29 cellular contexts compared by ENCODE assay signal in the genomic region with DNA sequence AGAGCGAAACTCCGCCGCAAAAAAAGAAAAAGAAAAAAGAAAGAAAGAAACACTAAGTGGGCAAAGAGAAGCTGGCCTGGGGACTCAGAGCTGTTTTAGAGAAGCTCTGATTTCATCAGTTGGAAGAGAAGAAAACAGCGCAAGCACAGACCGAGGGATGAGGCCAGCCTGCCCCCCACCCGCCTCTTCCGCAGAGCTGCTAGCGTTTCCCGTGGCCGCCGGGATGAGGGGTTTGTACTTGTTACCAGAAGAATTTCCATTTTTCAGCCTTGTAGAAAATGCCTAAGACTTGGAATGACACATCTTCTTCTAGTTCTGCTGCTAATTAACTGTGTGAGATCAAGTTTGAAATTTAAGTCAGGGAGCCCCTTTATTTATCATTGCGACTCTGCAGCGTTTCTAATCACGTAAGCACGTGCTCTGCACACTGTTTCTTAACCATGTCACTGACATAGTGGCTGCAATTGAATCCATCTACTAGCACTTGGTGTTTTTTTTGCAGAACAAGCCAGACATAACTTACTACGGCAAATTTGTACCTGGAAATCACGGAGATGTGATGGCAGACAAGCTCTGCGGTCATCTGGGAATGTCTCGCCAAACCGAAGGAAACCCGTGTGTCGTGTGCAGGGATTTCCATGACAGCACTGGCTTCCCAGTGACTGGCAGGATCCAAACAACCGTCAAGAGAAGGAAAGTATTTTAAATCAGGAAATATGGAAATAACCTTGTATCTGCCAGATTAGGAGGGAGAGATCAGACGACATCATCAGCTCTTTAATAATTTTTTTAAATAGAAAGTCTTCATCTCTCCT. TPM values are rescaled to one million over a fixed set of nuclear protein-coding genes. Genes with fewer than 3 reads are reported as not detected.
DNase-seq lines count a peak whose midpoint lies in the region; ATAC-seq and TF ChIP-seq lines count a peak whose summit lies in the region.
"Had no signal": no experiment of that assay in that cellular context is flagged by ENCODE, and none has a peak within 500 bp of the region (broad histone marks: within the 10 kb centered on the region; RNA-seq: fewer than 3 reads in every experiment).

No MANE protein-coding gene starts in this region.

- 67% methylated on average over 18 of the region's 24 CpGs for WGBS in mammary epithelial cell (ENCODE audit: low coverage, missing lambda C conversion rate)

- no peak overlapping the region for H3K9ac ChIP-seq in mammary epithelial cell (ENCODE audit: insufficient read depth, low read length)
- H3K9ac ChIP-seq: neural progenitor cell had no signal

- intact Hi-C loops in breast epithelium (cut with DNase I; ENCODE audit: low total_unique reads) (no loop called here), mammary epithelial cell (cut with micrococcal nuclease) (no loop called here), lower lobe of right lung (cut with DNase I) (no loop called here), vagina (cut with DNase I) (no loop called here)

- peak overlapping the region in 1 of 5 experiments; percentile 46 for H3K4me3 Mint-ChIP-seq in brain
- no peak overlapping the region for H3K4me3 Mint-ChIP-seq in activated T-cell treated with anti-CD3 and anti-CD28 coated beads, Interleukin-2, amount 50 U/mL, for 24 hours
- H3K4me3 Mint-ChIP-seq: neural progenitor cell; stimulated activated naive CD8-positive, alpha-beta T cell treated with anti-CD3 and anti-CD28 coated beads, Interleukin-15, Interleukin-2, amounts not matched to agents 100 ng/mL and 50 ng/mL, for 24 hours; T-cell had no signal

- H3K4me3 ChIP-seq in breast epithelium: peak overlapping the region; percentile 17 to 50 (median 30)
- no peak overlapping the region for H3K4me3 ChIP-seq in mammary epithelial cell (replicated peaks in 1 of 3; ENCODE audit: insufficient read depth in 1 of 3, low read depth in 2 of 3, low read length in 3 of 3)
- peak overlapping the region; percentile 18 for H3K4me3 ChIP-seq in lower lobe of right lung
- H3K4me3 ChIP-seq in vagina: peak overlapping the region; percentile 16 to 20
- H3K4me3 ChIP-seq: adrenal gland, cardiac muscle cell, mucosa of descending colon, neural progenitor cell, prostate gland, spleen, upper lobe of left lung had no signal

- dilution Hi-C loops in mammary epithelial cell (cut with HindIII; ENCODE audit: low sequenced_read_pairs): no loop called here

- peak overlapping the region in 3 of 5 experiments; percentile 41 to 87 (median 81) for H3K27ac Mint-ChIP-seq in brain
- H3K27ac Mint-ChIP-seq in activated T-cell treated with anti-CD3 and anti-CD28 coated beads, Interleukin-2, amount 50 U/mL, for 24 hours: no peak overlapping the region
- H3K27ac Mint-ChIP-seq: neural progenitor cell; stimulated activated naive CD8-positive, alpha-beta T cell treated with anti-CD3 and anti-CD28 coated beads, Interleukin-15, Interleukin-2, amounts not matched to agents 100 ng/mL and 50 ng/mL, for 24 hours; T-cell had no signal

- no peaks in the 10 kb centered on the region for H4K20me1 ChIP-seq in mammary epithelial cell (ENCODE audit: insufficient read depth, low read length)

- no peak for TF ChIP-seq CTCF in breast epithelium (IDR thresholded peaks at IDR 0.05)
- TF ChIP-seq CTCF in mammary epithelial cell (conservative IDR thresholded peaks at IDR 0.05 in 1 of 2, IDR thresholded peaks at IDR 0.05 in 1 of 2; ENCODE audit: extremely low read depth in 1 of 2, insufficient read depth in 1 of 2, low read depth in 1 of 2, low read length in 2 of 2): no peak
- TF ChIP-seq CTCF in brain (conservative IDR thresholded peaks at IDR 0.05): no peak
- no peak for TF ChIP-seq CTCF in lower lobe of right lung (IDR thresholded peaks at IDR 0.05)
- no peak for TF ChIP-seq CTCF in vagina (IDR thresholded peaks at IDR 0.05)

- H3K36me3 Mint-ChIP-seq in brain: no peaks in the 10 kb centered on the region
- no peaks in the 10 kb centered on the region for H3K36me3 Mint-ChIP-seq in activated T-cell treated with anti-CD3 and anti-CD28 coated beads, Interleukin-2, amount 50 U/mL, for 24 hours (ENCODE audit: low read depth)
- H3K36me3 Mint-ChIP-seq: T-cell had no signal

- no peaks in the 10 kb centered on the region for H3K4me1 Mint-ChIP-seq in brain
- no peaks in the 10 kb centered on the region for H3K4me1 Mint-ChIP-seq in activated T-cell treated with anti-CD3 and anti-CD28 coated beads, Interleukin-2, amount 50 U/mL, for 24 hours (ENCODE audit: low read depth)
- H3K4me1 Mint-ChIP-seq: T-cell had no signal

- H2AFZ ChIP-seq in mammary epithelial cell (ENCODE audit: low read depth, low read length): no peak overlapping the region
- H2AFZ ChIP-seq: neural progenitor cell had no signal

- H3K9me3 Mint-ChIP-seq in brain: peaks cover 0 to 3% (median 0%) of the 10 kb centered on the region in 5 experiments
- H3K9me3 Mint-ChIP-seq in activated T-cell treated with anti-CD3 and anti-CD28 coated beads, Interleukin-2, amount 50 U/mL, for 24 hours: no peaks in the 10 kb centered on the region
- H3K9me3 Mint-ChIP-seq: stimulated activated naive CD8-positive, alpha-beta T cell treated with anti-CD3 and anti-CD28 coated beads, Interleukin-15, Interleukin-2, amounts not matched to agents 100 ng/mL and 50 ng/mL, for 24 hours; T-cell had no signal

- in situ Hi-C loops in mammary epithelial cell (cut with MboI; ENCODE audit: low sequenced_read_pairs in 2 of 2): no loop called here

- ATAC-seq in lower lobe of right lung (no peak), GM18868 (IDR thresholded peaks at IDR 0.05; ENCODE audit: unreplicated experiment) (no peak), GM21528 (IDR thresholded peaks at IDR 0.05; ENCODE audit: low FRiP score, unreplicated experiment) (no peak)
- ATAC-seq: left colon, mucosa of descending colon, T-cell had no signal

- H3K9me3 ChIP-seq in breast epithelium (no peaks in the 10 kb centered on the region), mammary epithelial cell (replicated peaks; ENCODE audit: insufficient read depth, low read length) (no peaks in the 10 kb centered on the region), lower lobe of right lung (no peaks in the 10 kb centered on the region), vagina (no peaks in the 10 kb centered on the region)
- H3K9me3 ChIP-seq: adrenal gland, mucosa of descending colon, prostate gland, spleen, upper lobe of left lung had no signal

- H3K4me2 ChIP-seq in mammary epithelial cell (ENCODE audit: insufficient read depth, low read depth, low read length): no peak overlapping the region
- H3K4me2 ChIP-seq: neural progenitor cell had no signal

- H3K36me3 ChIP-seq in breast epithelium: no peaks in the 10 kb centered on the region
- no peaks in the 10 kb centered on the region for H3K36me3 ChIP-seq in mammary epithelial cell (ENCODE audit: insufficient read depth, low read length)
- H3K36me3 ChIP-seq in lower lobe of right lung: no peaks in the 10 kb centered on the region
- H3K36me3 ChIP-seq in vagina: no peaks in the 10 kb centered on the region
- H3K36me3 ChIP-seq: adrenal gland, cardiac muscle cell, neural progenitor cell, prostate gland, spleen, upper lobe of left lung had no signal

- CTCF ChIA-PET in mammary epithelial cell (lab: Charles Lee; ENCODE audit: low non-redundant PET): no interaction called here

- no peaks in the 10 kb centered on the region for H3K4me1 ChIP-seq in breast epithelium
- H3K4me1 ChIP-seq in mammary epithelial cell (ENCODE audit: insufficient read depth, low read length): no peaks in the 10 kb centered on the region
- H3K4me1 ChIP-seq in lower lobe of right lung: no peaks in the 10 kb centered on the region
- H3K4me1 ChIP-seq in vagina: no peaks in the 10 kb centered on the region
- H3K4me1 ChIP-seq: adrenal gland, neural progenitor cell, prostate gland, spleen, upper lobe of left lung had no signal

- TF ChIP-seq POLR2A in breast epithelium (IDR thresholded peaks at IDR 0.05) (no peak), vagina (IDR thresholded peaks at IDR 0.05) (no peak)

- H3K27ac ChIP-seq in breast epithelium (peak overlapping the region; percentile 43 to 69), mammary epithelial cell (ENCODE audit: insufficient read depth, low read depth, low read length) (no peak overlapping the region), lower lobe of right lung (no peak overlapping the region), vagina (peak overlapping the region; percentile 46)
- H3K27ac ChIP-seq: 22Rv1, adrenal gland, C4-2B, cardiac muscle cell, neural progenitor cell, prostate gland, spleen, upper lobe of left lung had no signal

- DNase-seq in breast epithelium (ENCODE audit: low spot score in 2 of 2): no peak
- DNase-seq in mammary epithelial cell: no peak
- no peak for DNase-seq in lower lobe of right lung
- no peak for DNase-seq in vagina (ENCODE audit: extremely low spot score in 2 of 2)
- DNase-seq in activated T-cell treated with anti-CD3 and anti-CD28 coated beads, Interleukin-2, amount 50 U/mL, for 24 hours: no peak
- DNase-seq: activated CD4-positive, alpha-beta T cell treated with anti-CD3 and anti-CD28 coated beads, Interleukin-2, amount 50 U/mL, for 1 hour; activated CD8-positive, alpha-beta memory T cell treated with anti-CD3 and anti-CD28 coated beads, Interleukin-2, amount 50 U/mL, for 48 hours; activated effector memory CD4-positive, alpha-beta T cell treated with Interleukin-2 at 50 U/mL for 16 hours; adrenal gland; GF-D8; left colon; MM.1S; mucosa of descending colon; NCI-H2171; Right ventricle myocardium superior; spleen; stimulated activated CD4-positive, alpha-beta T cell treated with anti-CD3 and anti-CD28 coated beads, Interleukin-4, amount 100 ng/mL, for 24 hours; T-cell had no signal

- BruUV-seq in mammary epithelial cell (replicated peaks; lab: Mats Ljungman, UMichigan): no TSS peak

- peaks cover 12% of the 10 kb centered on the region for H3K27me3 Mint-ChIP-seq in brain
- H3K27me3 Mint-ChIP-seq in activated T-cell treated with anti-CD3 and anti-CD28 coated beads, Interleukin-2, amount 50 U/mL, for 24 hours: peaks cover 23% of the 10 kb centered on the region

- no peaks in the 10 kb centered on the region for H3K79me2 ChIP-seq in mammary epithelial cell (ENCODE audit: insufficient read depth, low read length)

- H3K27me3 ChIP-seq in breast epithelium (no peaks in the 10 kb centered on the region), mammary epithelial cell (ENCODE audit: insufficient read depth, low read length) (peaks cover 7% of the 10 kb centered on the region), lower lobe of right lung (ENCODE audit: low read depth) (no peaks in the 10 kb centered on the region), vagina (no peaks in the 10 kb centered on the region)
- H3K27me3 ChIP-seq: adrenal gland, neural progenitor cell, upper lobe of left lung had no signal

RNA-seq across cellular contexts. Expression of gene ROR2, which starts 41.8 kb away (rescaled TPM):
- total RNA-seq in breast epithelium (10 to 100 TPM in 2 of 3 donors, 1 to 10 TPM in 1; 2.1 to 25.6 (median 10.2) TPM), mammary epithelial cell (1 to 10 TPM in 1 of 2 donors, under 1 TPM in 1; 0.66 to 8.7 TPM), lower lobe of right lung (3.8 TPM), vagina (22.3 TPM)
- polyA plus RNA-seq in mammary epithelial cell (0.03 TPM), brain (ENCODE audit: insufficient read depth, low read depth, low replicate concordance) (4.8 TPM)
- not detected for polyA minus RNA-seq in mammary epithelial cell
- total RNA-seq: dermis microvascular lymphatic vessel endothelial cell had no signal

Comparison
In these comparisons a context has a peak if more than half of its experiments do, and no peak if none do; other contexts are left out.
1. H3K27ac ChIP-seq: peak in breast epithelium (2 of 2) and vagina (single experiment); none in mammary epithelial cell (single experiment) and lower lobe of right lung (single experiment).
2. H3K4me3 ChIP-seq: peak in breast epithelium (3 of 3), lower lobe of right lung (single experiment) and vagina (2 of 2); none in mammary epithelial cell (0 of 3).